Comparison of ENCODE assay signal across 8 cellular contexts in genomic region chr16:57757326-57757786, GRCh38. TPM values are rescaled to one million over a fixed set of nuclear protein-coding genes. Genes with fewer than 3 reads are reported as not detected.
A peak's percentile ranks its signal among the peaks of the same experiment; 100 is the strongest.
DNase-seq lines count a peak whose midpoint lies in the region; ATAC-seq, FAIRE-seq and TF ChIP-seq lines count a peak whose summit lies in the region.

No MANE protein-coding gene starts in this region.

- DNase-seq in Caco-2 (peak; percentile 89 to 97), RWPE2 (ENCODE audit: low spot score) (no peak), foreskin melanocyte (peak; percentile 56), pancreas (peak; percentile 77 to 99 (median 92)), transverse colon (peak; percentile 91)
- peak; percentile 79 for DNase-seq in activated effector memory CD4-positive, alpha-beta T cell treated with Interleukin-2 at 50 U/mL for 16 hours

- H3K36me3 ChIP-seq in Caco-2 (ENCODE audit: control insufficient read depth, insufficient read depth, low read length) = peaks cover 3% of the 10 kb centered on the region
- peaks cover 33% of the 10 kb centered on the region for H3K36me3 ChIP-seq in RWPE2 (ENCODE audit: low read depth)
- H3K36me3 ChIP-seq in pancreas = peaks cover 0 to 17% (median 0%) of the 10 kb centered on the region in 3 donors
- no peaks in the 10 kb centered on the region for H3K36me3 ChIP-seq in transverse colon

- H3K4me1 ChIP-seq in Caco-2 (peaks cover 17% of the 10 kb centered on the region), RWPE2 (ENCODE audit: insufficient read depth, poor library complexity, severe bottlenecking) (no peaks in the 10 kb centered on the region), pancreas (no peaks in the 10 kb centered on the region), transverse colon (no peaks in the 10 kb centered on the region)

- TF ChIP-seq EP300 in transverse colon (IDR thresholded peaks at IDR 0.05; ENCODE audit: low read depth) = no peak

- H3K27ac Mint-ChIP-seq in Caco-2 (ENCODE audit: unreplicated experiment) = no peak overlapping the region

- ATAC-seq in GM19351 (IDR thresholded peaks at IDR 0.05; ENCODE audit: unreplicated experiment) (peak; percentile 98), HG03442 (IDR thresholded peaks at IDR 0.05; ENCODE audit: unreplicated experiment) (peak; percentile 87), RWPE2 (ENCODE audit: low read depth) (peak; percentile 84), pancreas (peak; percentile 88 to 95 (median 93))

- FAIRE-seq in pancreas (lab: Jason Lieb, UNC) = no peak

- peak overlapping the region; percentile 3 for H3K27ac ChIP-seq in RWPE2 (ENCODE audit: poor library complexity, severe bottlenecking)
- H3K27ac ChIP-seq in pancreas = peak overlapping the region in 1 of 4 donors; percentile 28
- H3K27ac ChIP-seq in transverse colon = no peak overlapping the region

- no peak for TF ChIP-seq POLR2A in transverse colon (IDR thresholded peaks at IDR 0.05)

- peaks cover 20% of the 10 kb centered on the region for H3K4me1 Mint-ChIP-seq in Caco-2 (ENCODE audit: low read depth, unreplicated experiment)

- H3K9me3 ChIP-seq in Caco-2 = no peaks in the 10 kb centered on the region
- no peaks in the 10 kb centered on the region for H3K9me3 ChIP-seq in RWPE2 (ENCODE audit: severe bottlenecking)
- H3K9me3 ChIP-seq in pancreas = no peaks in the 10 kb centered on the region
- H3K9me3 ChIP-seq in transverse colon = no peaks in the 10 kb centered on the region

- H3K27me3 ChIP-seq in Caco-2 (replicated peaks; ENCODE audit: control insufficient read depth, insufficient read depth, low read length) (no peaks in the 10 kb centered on the region), RWPE2 (ENCODE audit: insufficient read depth, poor library complexity, severe bottlenecking) (no peaks in the 10 kb centered on the region), pancreas (no peaks in the 10 kb centered on the region), transverse colon (no peaks in the 10 kb centered on the region)

- no peaks in the 10 kb centered on the region for H3K9me3 Mint-ChIP-seq in Caco-2 (ENCODE audit: unreplicated experiment)

- WGBS in pancreas, 2 donors = 39 to 40% methylated on average over 8 to 11 of the region's 11 CpGs
- WGBS in transverse colon (ENCODE audit: low coverage in 1 of 2), 2 donors = 72% methylated on average over 10 of the region's 11 CpGs; no CpG with 5 or more reads in 1 of the 2 donors

- intact Hi-C loops in Caco-2 (cut with micrococcal nuclease; ENCODE audit: unreplicated experiment) = loop anchor here (1.0 to 5.0 kb wide), 8 partner anchors 23 to 248 kb away; partner anchors contain the start of genes KATNB1 and USB1
- intact Hi-C loops in pancreas (cut with DNase I) = loop anchor here in 1 of 3 donors (10.0 kb wide), 1 partner anchor 107 kb away; no protein-coding TSS in a partner anchor
- intact Hi-C loops in transverse colon (cut with DNase I; ENCODE audit: low total_unique reads) = loop anchor here (2.0 to 10.0 kb wide), 2 partner anchors 107 to 257 kb away; no protein-coding TSS in a partner anchor

- TF ChIP-seq CTCF in Caco-2 (IDR thresholded peaks at IDR 0.05; ENCODE audit: insufficient read depth in 1 of 2, low read depth in 1 of 2, low read length in 1 of 2, severe bottlenecking in 1 of 2, unreplicated experiment in 1 of 2) (peak; percentile 95 to 99), RWPE2 (IDR thresholded peaks at IDR 0.05; ENCODE audit: poor library complexity, severe bottlenecking) (peak; percentile 95), pancreas (IDR thresholded peaks at IDR 0.05) (peak; percentile 95 to 100 (median 98)), transverse colon (IDR thresholded peaks at IDR 0.05) (peak; percentile 89 to 99 (median 97))

- POLR2A ChIA-PET in Caco-2 (lab: Charles Lee) = no interaction called here

- H3K4me3 ChIP-seq in Caco-2 (ENCODE audit: low read depth, low read length) = no peak overlapping the region
- no peak overlapping the region for H3K4me3 ChIP-seq in RWPE2 (ENCODE audit: severe bottlenecking)
- H3K4me3 ChIP-seq in pancreas = no peak overlapping the region
- no peak overlapping the region for H3K4me3 ChIP-seq in transverse colon

- no peak overlapping the region for H3K4me3 Mint-ChIP-seq in Caco-2 (ENCODE audit: unreplicated experiment)

- peaks cover 69% of the 10 kb centered on the region for H3K36me3 Mint-ChIP-seq in Caco-2 (ENCODE audit: insufficient read depth, unreplicated experiment)

- BruUV-seq in Caco-2 (replicated peaks; lab: Mats Ljungman, UMichigan) = no TSS peak

- in situ Hi-C loops in transverse colon (cut with MboI; ENCODE audit: low pct_ligation_motif_present in 1 of 4, low pct_unique_long_range_greater_than_20kb in 1 of 4, low sequenced_read_pairs in 3 of 4) = loop anchor here in 3 of 4 donors (25.0 kb wide), 1 partner anchor 255 kb away; the partner anchor contains the start of genes USB1 (in 3 of the 3) and ZNF319 (in 3 of the 3)

- CTCF ChIA-PET in Caco-2 (lab: Charles Lee) = interaction anchor here (0.6 to 2.9 kb wide), 4 partner anchors 21 to 157 kb away, joined by 3 to 13 read pairs (median 4); partner anchors contain the start of gene KATNB1

- H3K27me3 Mint-ChIP-seq in Caco-2 (ENCODE audit: insufficient read depth, unreplicated experiment) = no peaks in the 10 kb centered on the region

RNA-seq across cellular contexts. Expression of gene KATNB1, which starts 21.8 kb away (rescaled TPM):
- total RNA-seq in Caco-2 (2022) = 31.8 and 32.4 TPM in 2 replicates
- total RNA-seq in pancreas = 10 to 100 TPM in 4 of 6 donors, 1 to 10 TPM in 2; 7.8 to 14.5 (median 11.0) TPM
- polyA plus RNA-seq in pancreas = 10 to 100 TPM; 14.1 to 17.0 TPM
- total RNA-seq in transverse colon = 10 to 100 TPM; 11.3 to 28.4 (median 22.3) TPM

RNA-seq across cellular contexts. Expression of gene KIFC3, which starts 44.9 kb away (rescaled TPM):
- total RNA-seq in Caco-2 (2022) (103 and 108 TPM in 2 replicates), pancreas (10 to 100 TPM; 33.8 to 71.0 (median 60.5) TPM), transverse colon (10 to 100 TPM in 2 of 4 donors, 1 to 10 TPM in 2; 5.2 to 46.8 (median 13.5) TPM)
- 100 to 1,000 TPM; 277 to 284 TPM for polyA plus RNA-seq in pancreas
